9 cellular contexts compared by ENCODE assay signal in the genomic region with DNA sequence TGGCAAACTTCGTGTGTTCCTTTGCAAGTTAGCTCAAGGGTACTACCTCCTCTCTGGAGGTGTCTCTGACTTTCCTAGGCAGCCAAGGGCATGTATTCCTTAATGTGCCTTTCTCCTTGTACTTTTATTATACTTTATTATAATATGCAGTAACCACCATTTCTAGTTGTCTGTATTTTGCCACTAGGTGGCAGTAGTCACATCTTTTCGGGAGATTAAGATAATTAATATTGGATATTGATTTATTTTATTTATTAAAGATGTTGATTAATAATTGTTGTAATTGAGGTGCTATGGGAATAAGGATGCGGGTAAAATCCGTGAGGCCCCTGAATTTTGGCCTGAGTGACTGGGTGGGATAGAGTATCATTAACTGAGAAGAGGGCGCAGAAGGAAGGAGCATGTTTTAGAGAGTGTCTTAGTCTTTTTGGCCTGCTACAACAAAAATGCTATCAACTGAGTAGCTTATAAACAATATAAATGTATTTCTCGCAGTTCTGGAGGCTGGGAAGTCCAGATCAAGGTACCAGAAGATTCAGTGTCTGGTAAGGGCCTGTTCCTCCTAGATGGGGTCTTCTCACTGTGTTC.
DNase-seq lines count a peak whose midpoint lies in the region; ATAC-seq and TF ChIP-seq lines count a peak whose summit lies in the region.
"Had no signal": no experiment of that assay in that cellular context is flagged by ENCODE, and none has a peak within 500 bp of the region (broad histone marks: within the 10 kb centered on the region; RNA-seq: fewer than 3 reads in every experiment).

No MANE protein-coding gene starts in this region.

- peak in 2 of 3 donors; percentile 31 to 36 for DNase-seq in CD4-positive, CD25-positive, alpha-beta regulatory T cell
- DNase-seq in naive B cell (peak; percentile 21), iPS-NIHi11 (ENCODE audit: low spot score) (no peak), D341Med (ENCODE audit: low spot score) (no peak)

- peaks cover 4% of the 10 kb centered on the region for H3K36me3 Mint-ChIP-seq in CD4-positive, CD25-positive, alpha-beta regulatory T cell
- H3K36me3 Mint-ChIP-seq in brain = peaks cover 16% of the 10 kb centered on the region
- H3K36me3 Mint-ChIP-seq in naive B cell = no peaks in the 10 kb centered on the region

- no peak overlapping the region for H3K27ac Mint-ChIP-seq in CD4-positive, CD25-positive, alpha-beta regulatory T cell
- H3K27ac Mint-ChIP-seq in brain = no peak overlapping the region
- H3K27ac Mint-ChIP-seq in naive B cell = peak overlapping the region in 1 of 6 donors; percentile 36

- H3K27me3 Mint-ChIP-seq in CD4-positive, CD25-positive, alpha-beta regulatory T cell = no peaks in the 10 kb centered on the region
- H3K27me3 Mint-ChIP-seq in brain (no peaks in the 10 kb centered on the region), naive B cell (peaks cover 0 to 8% (median 0%) of the 10 kb centered on the region in 3 donors)

- H3K27me3 ChIP-seq in CD4-positive, CD25-positive, alpha-beta regulatory T cell (ENCODE audit: control insufficient read depth, insufficient read depth, low read length) = no peaks in the 10 kb centered on the region
- H3K27me3 ChIP-seq: SJSA1 had no signal

- H3K36me3 ChIP-seq in CD4-positive, CD25-positive, alpha-beta regulatory T cell (ENCODE audit: control insufficient read depth, insufficient read depth, low read length) = no peaks in the 10 kb centered on the region
- H3K36me3 ChIP-seq: SJSA1 had no signal

- no peaks in the 10 kb centered on the region for H3K9me3 ChIP-seq in CD4-positive, CD25-positive, alpha-beta regulatory T cell (ENCODE audit: control insufficient read depth in 2 of 2, low read length in 2 of 2)
- H3K9me3 ChIP-seq: SJSA1 had no signal

- TF ChIP-seq RAD21 in Ishikawa (IDR thresholded peaks at IDR 0.05; ENCODE audit: low read depth) = 0 out of 2 replicates have a peak, but pooled peaks have one; percentile 9

- H3K4me3 Mint-ChIP-seq in CD4-positive, CD25-positive, alpha-beta regulatory T cell = no peak overlapping the region
- H3K4me3 Mint-ChIP-seq in brain (no peak overlapping the region), naive B cell (no peak overlapping the region)

- peaks cover 0 to 9% (median 5%) of the 10 kb centered on the region in 4 donors for H3K4me1 Mint-ChIP-seq in CD4-positive, CD25-positive, alpha-beta regulatory T cell
- H3K4me1 Mint-ChIP-seq in brain = no peaks in the 10 kb centered on the region
- H3K4me1 Mint-ChIP-seq in naive B cell = peaks cover 10 to 12% (median 11%) of the 10 kb centered on the region in 3 donors

- ATAC-seq in CD4-positive, CD25-positive, alpha-beta regulatory T cell (ENCODE audit: low read depth in 2 of 2) = no peak
- ATAC-seq in naive B cell (ENCODE audit: low read depth in 2 of 2) = no peak
- ATAC-seq in HG03342 (IDR thresholded peaks at IDR 0.05; ENCODE audit: unreplicated experiment) = no peak
- ATAC-seq in HG03097 (IDR thresholded peaks at IDR 0.05; ENCODE audit: low FRiP score, unreplicated experiment) = no peak

- H3K4me1 ChIP-seq in CD4-positive, CD25-positive, alpha-beta regulatory T cell (ENCODE audit: control insufficient read depth, insufficient read depth, low read length, poor library complexity, severe bottlenecking) = no peaks in the 10 kb centered on the region

- H3K27ac ChIP-seq in CD4-positive, CD25-positive, alpha-beta regulatory T cell (ENCODE audit: insufficient read depth, low read length, poor library complexity, severe bottlenecking) = no peak overlapping the region
- H3K27ac ChIP-seq: SJSA1 had no signal

- no peak overlapping the region for H3K4me3 ChIP-seq in CD4-positive, CD25-positive, alpha-beta regulatory T cell (ENCODE audit: low read depth, low read length)
- H3K4me3 ChIP-seq: SJSA1 had no signal

- TF ChIP-seq EP300 in Ishikawa (IDR thresholded peaks at IDR 0.05; ENCODE audit: borderline replicate concordance) = no peak

- H3K9me3 Mint-ChIP-seq in CD4-positive, CD25-positive, alpha-beta regulatory T cell = no peaks in the 10 kb centered on the region
- no peaks in the 10 kb centered on the region for H3K9me3 Mint-ChIP-seq in brain
- no peaks in the 10 kb centered on the region for H3K9me3 Mint-ChIP-seq in naive B cell

- TF ChIP-seq CTCF in brain (conservative IDR thresholded peaks at IDR 0.05) = peak; percentile 56 to 73

TF ChIP-seq in Ishikawa, 13 proteins besides CTCF, POLR2A, EP300 and RAD21:
- TF ChIP-seq TAF1 (IDR thresholded peaks at IDR 0.05; ENCODE audit: low read depth) = no peak
- TF ChIP-seq NFIC (IDR thresholded peaks at IDR 0.05) = no peak
- no peak for TF ChIP-seq CEBPB (IDR thresholded peaks at IDR 0.05)
- TF ChIP-seq, protein P1, sequence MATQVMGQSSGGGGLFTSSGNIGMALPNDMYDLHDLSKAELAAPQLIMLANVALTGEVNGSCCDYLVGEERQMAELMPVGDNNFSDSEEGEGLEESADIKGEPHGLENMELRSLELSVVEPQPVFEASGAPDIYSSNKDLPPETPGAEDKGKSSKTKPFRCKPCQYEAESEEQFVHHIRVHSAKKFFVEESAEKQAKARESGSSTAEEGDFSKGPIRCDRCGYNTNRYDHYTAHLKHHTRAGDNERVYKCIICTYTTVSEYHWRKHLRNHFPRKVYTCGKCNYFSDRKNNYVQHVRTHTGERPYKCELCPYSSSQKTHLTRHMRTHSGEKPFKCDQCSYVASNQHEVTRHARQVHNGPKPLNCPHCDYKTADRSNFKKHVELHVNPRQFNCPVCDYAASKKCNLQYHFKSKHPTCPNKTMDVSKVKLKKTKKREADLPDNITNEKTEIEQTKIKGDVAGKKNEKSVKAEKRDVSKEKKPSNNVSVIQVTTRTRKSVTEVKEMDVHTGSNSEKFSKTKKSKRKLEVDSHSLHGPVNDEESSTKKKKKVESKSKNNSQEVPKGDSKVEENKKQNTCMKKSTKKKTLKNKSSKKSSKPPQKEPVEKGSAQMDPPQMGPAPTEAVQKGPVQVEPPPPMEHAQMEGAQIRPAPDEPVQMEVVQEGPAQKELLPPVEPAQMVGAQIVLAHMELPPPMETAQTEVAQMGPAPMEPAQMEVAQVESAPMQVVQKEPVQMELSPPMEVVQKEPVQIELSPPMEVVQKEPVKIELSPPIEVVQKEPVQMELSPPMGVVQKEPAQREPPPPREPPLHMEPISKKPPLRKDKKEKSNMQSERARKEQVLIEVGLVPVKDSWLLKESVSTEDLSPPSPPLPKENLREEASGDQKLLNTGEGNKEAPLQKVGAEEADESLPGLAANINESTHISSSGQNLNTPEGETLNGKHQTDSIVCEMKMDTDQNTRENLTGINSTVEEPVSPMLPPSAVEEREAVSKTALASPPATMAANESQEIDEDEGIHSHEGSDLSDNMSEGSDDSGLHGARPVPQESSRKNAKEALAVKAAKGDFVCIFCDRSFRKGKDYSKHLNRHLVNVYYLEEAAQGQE (IDR thresholded peaks at IDR 0.05; ENCODE audit: low read depth) = no peak
- no peak for TF ChIP-seq FOXM1 (IDR thresholded peaks at IDR 0.05; ENCODE audit: borderline replicate concordance, low read depth)
- no peak for TF ChIP-seq ZBTB7A (IDR thresholded peaks at IDR 0.05; ENCODE audit: low read depth)

Comparison
In these comparisons a context has a peak if more than half of its experiments do, and no peak if none do; other contexts are left out.
1. DNase-seq: peak in CD4-positive, CD25-positive, alpha-beta regulatory T cell (2 of 3) and naive B cell (single experiment); none in iPS-NIHi11 (single experiment) and D341Med (single experiment).